ENCODE assay signal across 1 cellular context in genomic region chr11:66592457-66593302, GRCh38.
A peak's percentile ranks its signal among the peaks of the same experiment; 100 is the strongest.
TF ChIP-seq lines count a peak whose summit lies in the region.

Gene CCDC87 (minus strand): TSS chr11:66593063. CDS start chr11:66593015, 48 bp downstream.
Gene CCS (plus strand): TSS chr11:66593185. CDS start chr11:66593262, 77 bp downstream.

TF ChIP-seq in K562, 482 proteins besides CTCF, POLR2A, EP300 and RAD21 (continued from another document and continues in another):
- peak; percentile 42 for TF ChIP-seq RBM22 (IDR thresholded peaks at IDR 0.05; ENCODE audit: low read depth, low read length, poor library complexity, severe bottlenecking)
- no peak for TF ChIP-seq SETDB1 (IDR thresholded peaks at IDR 0.05; ENCODE audit: low read length)
- peak; percentile 88 for TF ChIP-seq MAX (CRISPR knock-in tag; IDR thresholded peaks at IDR 0.05)
- no peak for TF ChIP-seq BACH1 (tag; IDR thresholded peaks at IDR 0.05)
- no peak for TF ChIP-seq SMARCB1 (IDR thresholded peaks at IDR 0.05; ENCODE audit: insufficient read length, low read depth)
- TF ChIP-seq E2F6 (IDR thresholded peaks at IDR 0.05; ENCODE audit: borderline replicate concordance in 1 of 2, extremely low read depth in 1 of 2, insufficient read depth in 1 of 2, insufficient read length in 1 of 2, low read depth in 1 of 2, low read length in 1 of 2, poor library complexity in 1 of 2, severe bottlenecking in 1 of 2): peak; percentile 72 to 86
- no peak for TF ChIP-seq ZNF217 (CRISPR knock-in tag; IDR thresholded peaks at IDR 0.05)
- no peak for TF ChIP-seq DLX4 (CRISPR knock-in tag; IDR thresholded peaks at IDR 0.05)
- no peak for TF ChIP-seq KAT2B (IDR thresholded peaks at IDR 0.05; ENCODE audit: low read depth, low read length)
- TF ChIP-seq BDP1 (IDR thresholded peaks at IDR 0.05; ENCODE audit: insufficient read depth, insufficient read length): no peak
- TF ChIP-seq NFE2L1 (tag; IDR thresholded peaks at IDR 0.05; ENCODE audit: borderline replicate concordance, low read depth): no peak
- TF ChIP-seq U2AF2 (optimal IDR thresholded peaks at IDR 0.05; ENCODE audit: low read depth, low read length): no peak
- TF ChIP-seq MXI1 (IDR thresholded peaks at IDR 0.05; ENCODE audit: low read depth, low read length): peak; percentile 74
- no peak for TF ChIP-seq SNRNP70 (optimal IDR thresholded peaks at IDR 0.05; ENCODE audit: low read depth, low read length)
- peak; percentile 58; the same call in 1 of the 2 replicates for TF ChIP-seq ATF7 (IDR thresholded peaks at IDR 0.05)
- no peak for TF ChIP-seq THRB (CRISPR knock-in tag; conservative IDR thresholded peaks at IDR 0.05)
- no peak for TF ChIP-seq GABPB2 (CRISPR knock-in tag; conservative IDR thresholded peaks at IDR 0.05)
- TF ChIP-seq MTA3 (IDR thresholded peaks at IDR 0.05; ENCODE audit: borderline replicate concordance): peak; percentile 72; the same call in 1 of the 2 replicates
- TF ChIP-seq MYBL2 (IDR thresholded peaks at IDR 0.05; ENCODE audit: low read depth): no peak
- TF ChIP-seq MYBL2 (CRISPR knock-in tag; IDR thresholded peaks at IDR 0.05; ENCODE audit: borderline replicate concordance): no peak
- TF ChIP-seq RBM17 (IDR thresholded peaks at IDR 0.05; ENCODE audit: borderline replicate concordance, low read depth, low read length): no peak
- TF ChIP-seq BRD9 (IDR thresholded peaks at IDR 0.05; ENCODE audit: low read depth, partially characterized antibody): no peak
- no peak for TF ChIP-seq ATF4 (CRISPR knock-in tag; IDR thresholded peaks at IDR 0.05)
- peak; percentile 84 for TF ChIP-seq HINFP (tag; conservative IDR thresholded peaks at IDR 0.05; ENCODE audit: low read depth)
- no peak for TF ChIP-seq E4F1 (CRISPR knock-in tag; IDR thresholded peaks at IDR 0.05; ENCODE audit: borderline replicate concordance)
- no peak for TF ChIP-seq ZNF398 (CRISPR knock-in tag; IDR thresholded peaks at IDR 0.05)
- TF ChIP-seq MYC (IDR thresholded peaks at IDR 0.05; ENCODE audit: low read depth, low read length): no peak
- TF ChIP-seq MYC (CRISPR knock-in tag; IDR thresholded peaks at IDR 0.05; ENCODE audit: borderline replicate concordance, low read depth): no peak
- TF ChIP-seq HNRNPLL (IDR thresholded peaks at IDR 0.05; ENCODE audit: low read depth, low read length, poor library complexity, severe bottlenecking): peak; percentile 73
- TF ChIP-seq TEAD2 (tag; IDR thresholded peaks at IDR 0.05): no peak
- TF ChIP-seq PTTG1 (tag; IDR thresholded peaks at IDR 0.05; ENCODE audit: low read depth): no peak
- no peak for TF ChIP-seq KAT8 (IDR thresholded peaks at IDR 0.05; ENCODE audit: low read depth)
- TF ChIP-seq BRF1 (IDR thresholded peaks at IDR 0.05; ENCODE audit: borderline replicate concordance, extremely low read depth, insufficient read length): no peak
- TF ChIP-seq L3MBTL2 (IDR thresholded peaks at IDR 0.05): peak; percentile 94
- no peak for TF ChIP-seq RBM39 (optimal IDR thresholded peaks at IDR 0.05; ENCODE audit: low read depth, low read length)
- no peak for TF ChIP-seq IRF1 (CRISPR knock-in tag; IDR thresholded peaks at IDR 0.05; ENCODE audit: borderline replicate concordance)
- no peak for TF ChIP-seq ZNF507 (tag; conservative IDR thresholded peaks at IDR 0.05)
- TF ChIP-seq PHTF2 (CRISPR knock-in tag; IDR thresholded peaks at IDR 0.05): no peak
- TF ChIP-seq CREB5 (CRISPR knock-in tag; IDR thresholded peaks at IDR 0.05): no peak
- no peak for TF ChIP-seq ZMIZ1 (IDR thresholded peaks at IDR 0.05; ENCODE audit: low read depth in 2 of 2, low read length in 2 of 2)
